In genomic region chr7:16420329-16420648, GRCh38 we compare ENCODE assay signal across 8 cellular contexts. TPM values are rescaled to one million over a fixed set of nuclear protein-coding genes. Genes with fewer than 3 reads are reported as not detected.
A peak's percentile ranks its signal among the peaks of the same experiment; 100 is the strongest.
DNase-seq lines count a peak whose midpoint lies in the region; ATAC-seq and TF ChIP-seq lines count a peak whose summit lies in the region.

No MANE protein-coding gene starts in this region.

- H3K36me3 ChIP-seq in left ventricle myocardium inferior (no peaks in the 10 kb centered on the region), breast epithelium (no peaks in the 10 kb centered on the region), mesendoderm (ENCODE audit: control insufficient read depth, insufficient read depth, low read length) (no peaks in the 10 kb centered on the region), uterus (no peaks in the 10 kb centered on the region)

- peaks cover 32% of the 10 kb centered on the region for H3K4me1 ChIP-seq in left ventricle myocardium inferior
- H3K4me1 ChIP-seq in breast epithelium: peaks cover 0 to 3% of the 10 kb centered on the region in 2 donors
- H3K4me1 ChIP-seq in mesendoderm (ENCODE audit: control insufficient read depth, low read depth, low read length): peaks cover 6% of the 10 kb centered on the region
- no peaks in the 10 kb centered on the region for H3K4me1 ChIP-seq in uterus

- TF ChIP-seq CTCF in left ventricle myocardium inferior (IDR thresholded peaks at IDR 0.05; ENCODE audit: borderline replicate concordance) (no peak), breast epithelium (IDR thresholded peaks at IDR 0.05) (no peak), uterus (IDR thresholded peaks at IDR 0.05) (peak in 1 of 4 experiments; percentile 4)

- H2BK120ac ChIP-seq in mesendoderm (ENCODE audit: low read depth, low read length): no peak overlapping the region

- H3K27me3 ChIP-seq in left ventricle myocardium inferior (ENCODE audit: low read depth) (no peaks in the 10 kb centered on the region), breast epithelium (no peaks in the 10 kb centered on the region), mesendoderm (ENCODE audit: insufficient read depth, low read length, poor library complexity) (no peaks in the 10 kb centered on the region), uterus (no peaks in the 10 kb centered on the region)

- no peaks in the 10 kb centered on the region for H3K79me2 ChIP-seq in mesendoderm (ENCODE audit: control insufficient read depth, insufficient read depth, low read length)

- H3K4me3 ChIP-seq in left ventricle myocardium inferior (peak overlapping the region; percentile 79), breast epithelium (peak overlapping the region; percentile 62 to 78 (median 73)), mesendoderm (ENCODE audit: low read length) (peak overlapping the region; percentile 23), uterus (peak overlapping the region; percentile 44 to 57)

- DNase-seq in left ventricle myocardium inferior: no peak
- DNase-seq in Right ventricle myocardium inferior (ENCODE audit: missing footprints): no peak
- DNase-seq in breast epithelium (ENCODE audit: low spot score in 2 of 2): no peak
- no peak for DNase-seq in mesendoderm
- DNase-seq in uterus: no peak
- no peak for DNase-seq in DMS 273 treated with DMSO at 0.1 percent for 48 hours (lab: John Stamatoyannopoulos, UW)

- TF ChIP-seq POLR2A in breast epithelium (IDR thresholded peaks at IDR 0.05): no peak
- TF ChIP-seq POLR2A in uterus (IDR thresholded peaks at IDR 0.05): no peak

- ATAC-seq in Right ventricle myocardium inferior: no peak
- no peak for ATAC-seq in HG02870 (IDR thresholded peaks at IDR 0.05; ENCODE audit: unreplicated experiment)
- ATAC-seq in HG03095 (IDR thresholded peaks at IDR 0.05; ENCODE audit: unreplicated experiment): no peak

- peak overlapping the region; percentile 76 for H3K4me2 ChIP-seq in mesendoderm (ENCODE audit: low read length)

- H2BK5ac ChIP-seq in mesendoderm (ENCODE audit: low read length): peak overlapping the region; percentile 62

- intact Hi-C loops in left ventricle myocardium inferior (cut with micrococcal nuclease): no loop called here
- intact Hi-C loops in Right ventricle myocardium inferior (cut with DNase I): loop anchor here (5.0 kb wide), 1 partner anchor 293 kb away; no protein-coding TSS in a partner anchor
- intact Hi-C loops in breast epithelium (cut with DNase I; ENCODE audit: low total_unique reads): no loop called here
- intact Hi-C loops in uterus (cut with DNase I; ENCODE audit: low total_unique reads): no loop called here

- H2BK15ac ChIP-seq in mesendoderm (replicated peaks; ENCODE audit: low read depth): no peak overlapping the region

- peak overlapping the region; percentile 82 for H3K56ac ChIP-seq in mesendoderm (ENCODE audit: low read length)

- H3K9ac ChIP-seq in mesendoderm (ENCODE audit: low read length): peak overlapping the region; percentile 80

- H3K27ac ChIP-seq in left ventricle myocardium inferior (replicated peaks) (peak overlapping the region; percentile 99), breast epithelium (peak overlapping the region; percentile 98), mesendoderm (ENCODE audit: low read depth, low read length) (peak overlapping the region; percentile 71), uterus (peak overlapping the region; percentile 95 to 99)

- peak overlapping the region; percentile 90 for H3K18ac ChIP-seq in mesendoderm (ENCODE audit: low read length)

- no peak overlapping the region for H2AK5ac ChIP-seq in mesendoderm (ENCODE audit: low read length)

- H3K9me3 ChIP-seq in left ventricle myocardium inferior (replicated peaks) (no peaks in the 10 kb centered on the region), breast epithelium (no peaks in the 10 kb centered on the region), uterus (no peaks in the 10 kb centered on the region)

- H4K5ac ChIP-seq in mesendoderm (ENCODE audit: low read length): no peak overlapping the region

- H3K4ac ChIP-seq in mesendoderm (ENCODE audit: low read depth, low read length): no peak overlapping the region

- H4K8ac ChIP-seq in mesendoderm (ENCODE audit: low read depth, low read length): no peak overlapping the region

- H3K23ac ChIP-seq in mesendoderm (ENCODE audit: low read length): no peak overlapping the region

- no peaks in the 10 kb centered on the region for H3K79me1 ChIP-seq in mesendoderm (ENCODE audit: low read length)

- WGBS in mesendoderm (ENCODE audit: extremely low coverage, insufficient coverage, low lambda C conversion rate): no CpG with 5 or more reads among the region's 3 CpGs

RNA-seq across cellular contexts. Expression of gene CRPPA, which starts 1.0 kb away (rescaled TPM):
- total RNA-seq in left ventricle myocardium inferior (8.3 TPM), Right ventricle myocardium inferior (7.1 TPM), breast epithelium (1 to 10 TPM; 1.9 to 6.0 (median 2.9) TPM), uterus (1 to 10 TPM in 3 of 4 donors, under 1 TPM in 1; 0.29 to 8.6 (median 3.5) TPM)
- polyA plus RNA-seq in mesendoderm (2013, experiment 1 of 2): 0.62 TPM
- 0.53 TPM for polyA plus RNA-seq in mesendoderm (2013, experiment 2 of 2)

RNA-seq across cellular contexts. Expression of gene SOSTDC1, which starts 45.2 kb away (rescaled TPM):
- total RNA-seq in left ventricle myocardium inferior (0.85 TPM), Right ventricle myocardium inferior (1.0 TPM), breast epithelium (10 to 100 TPM in 1 of 3 donors, 1 to 10 TPM in 1, not detected in 1; 2.6 to 11.6 TPM), uterus (10 to 100 TPM in 1 of 4 donors, not detected in 3; 14.2 TPM)
- 0.91 TPM for polyA plus RNA-seq in mesendoderm (2013, experiment 1 of 2)
- polyA plus RNA-seq in mesendoderm (2013, experiment 2 of 2): 0.98 TPM

Comparison
In these comparisons a context has a peak if more than half of its experiments do, and no peak if none do; other contexts are left out.
1. H3K4me3 ChIP-seq: peak in every context shown above with its lines; median percentile 79 in left ventricle myocardium inferior; 73 in breast epithelium; 50 in uterus; 23 in mesendoderm.